Comparison of ENCODE assay signal across 17 cellular contexts in the genomic region with DNA sequence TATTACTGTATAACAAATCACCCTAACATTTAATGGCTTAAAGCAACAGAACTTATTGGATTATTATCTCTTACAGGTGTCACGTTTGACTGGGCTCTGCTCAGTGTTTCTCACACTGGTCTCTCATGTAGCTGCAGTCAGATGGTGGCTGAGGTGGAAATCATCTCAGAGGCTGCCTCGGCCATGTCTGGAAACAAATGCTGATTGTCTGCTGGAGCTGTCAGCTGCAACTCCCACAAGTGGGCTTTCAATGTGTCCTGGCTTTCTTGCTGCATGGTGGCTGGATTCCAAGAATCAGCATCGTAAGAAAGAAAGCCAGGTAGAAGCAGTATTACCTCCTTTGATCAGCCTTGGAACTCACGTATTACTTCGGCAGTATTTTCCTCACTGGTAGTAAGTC.
DNase-seq lines count a peak whose midpoint lies in the region; FAIRE-seq and TF ChIP-seq lines count a peak whose summit lies in the region.
"Had no signal": no experiment of that assay in that cellular context is flagged by ENCODE, and none has a peak within 500 bp of the region (broad histone marks: within the 10 kb centered on the region; RNA-seq: fewer than 3 reads in every experiment).

No MANE protein-coding gene starts in this region.

- H3K36me3 ChIP-seq in H1 (ENCODE audit: control insufficient read depth in 2 of 4, insufficient read depth in 4 of 4, low read length in 3 of 4): no peaks in the 10 kb centered on the region
- H3K36me3 ChIP-seq: HAP-1 had no signal

- WGBS in H1 (ENCODE audit: extremely low coverage in 1 of 2, insufficient coverage in 1 of 2, insufficient read length in 1 of 2, insufficient replicate concordance in 2 of 2, low coverage in 1 of 2, low lambda C conversion rate in 2 of 2, missing lambda C conversion rate in 1 of 2), 2 experiments: 84% methylated on average over 5 of the region's 5 CpGs; no CpG with 5 or more reads in 1 of the 2 experiments

- no peak overlapping the region for H3K23ac ChIP-seq in H1 (ENCODE audit: insufficient read length)

- H3K79me2 ChIP-seq in H1 (ENCODE audit: control insufficient read depth in 1 of 2, insufficient read depth in 2 of 2, low read length in 2 of 2): no peaks in the 10 kb centered on the region

- H3K14ac ChIP-seq in H1 (ENCODE audit: insufficient read length): no peak overlapping the region

- no peak overlapping the region for H3K56ac ChIP-seq in H1 (replicated peaks; ENCODE audit: insufficient read length, low read depth, low read length)

- DNase-seq in H1 (ENCODE audit: low read depth in 1 of 2, low spot score in 2 of 2) (no peak), medulla oblongata (ENCODE audit: extremely low spot score) (peak; percentile 32), substantia nigra (lab: John Stamatoyannopoulos, UW) (peak in 28 of 49 donors; percentile 0 to 26 (median 4)), SK-N-DZ (ENCODE audit: low spot score) (no peak), kidney tubule cell (ENCODE audit: low spot score) (no peak), NCI-H2107 treated with DMSO at 0.1 percent for 48 hours (lab: John Stamatoyannopoulos, UW; ENCODE audit: unreplicated experiment) (no peak), islet precursor cell (no peak)
- DNase-seq: ACHN; CD4-positive, alpha-beta T cell; DMS153; DMS79; GDM1 had no signal

- no peak overlapping the region for H2BK120ac ChIP-seq in H1 (replicated peaks; ENCODE audit: low read depth, low read length)

- no peaks in the 10 kb centered on the region for H3K23me2 ChIP-seq in H1 (ENCODE audit: low read depth, low read length)

- no peak overlapping the region for H3K4me2 ChIP-seq in H1 (ENCODE audit: insufficient read depth in 1 of 2, low read depth in 2 of 2, low read length in 2 of 2)

- no peak for TF ChIP-seq CTCF in H1 (IDR thresholded peaks at IDR 0.05; ENCODE audit: control extremely low read depth in 1 of 3, insufficient read depth in 1 of 3, low read depth in 1 of 3, low read length in 3 of 3)

- no peak overlapping the region for H2AK5ac ChIP-seq in H1 (ENCODE audit: low read depth, low read length)

- H3K27ac ChIP-seq in H1 (ENCODE audit: low read depth, low read length): no peak overlapping the region
- H3K27ac ChIP-seq in substantia nigra (ENCODE audit: low read depth, low read length, poor library complexity, severe bottlenecking): no peak overlapping the region
- H3K27ac ChIP-seq: C4-2B had no signal

- no peak overlapping the region for H2BK15ac ChIP-seq in H1 (ENCODE audit: low read length)

- CTCF ChIA-PET in H1 (lab: Charles Lee; ENCODE audit: partially characterized antibody): no interaction called here

- peak; percentile 32 for FAIRE-seq in H1 (lab: Jason Lieb, UNC)
- FAIRE-seq: A204.1, GM12892, GM18507 had no signal

- H3K27me3 ChIP-seq in H1 (replicated peaks in 1 of 4; ENCODE audit: control insufficient read depth in 3 of 4, extremely low read depth in 1 of 4, insufficient read depth in 3 of 4, low read length in 3 of 4): no peaks in the 10 kb centered on the region

- no peak overlapping the region for H4K8ac ChIP-seq in H1 (ENCODE audit: extremely low read depth, insufficient read depth, low read length)

- no peaks in the 10 kb centered on the region for H4K20me1 ChIP-seq in H1 (replicated peaks in 1 of 2; ENCODE audit: control insufficient read depth in 1 of 2, insufficient read depth in 2 of 2, low read length in 2 of 2)

- H3K4me3 ChIP-seq in H1 (ENCODE audit: extremely low read depth in 1 of 4, insufficient read depth in 2 of 4, low read depth in 3 of 4, low read length in 4 of 4): no peak overlapping the region
- H3K4me3 ChIP-seq: HAP-1 had no signal

- TF ChIP-seq POLR2A in H1 (IDR thresholded peaks at IDR 0.05; ENCODE audit: control extremely low read depth in 1 of 2, low read depth in 2 of 2, low read length in 2 of 2): no peak

- POLR2A ChIA-PET in H1 (lab: Charles Lee; ENCODE audit: partially characterized antibody): no interaction called here

- H2BK20ac ChIP-seq in H1 (ENCODE audit: low read length): no peak overlapping the region

- H3K18ac ChIP-seq in H1 (ENCODE audit: extremely low read depth, low read length): no peak overlapping the region

- H4K91ac ChIP-seq in H1 (replicated peaks; ENCODE audit: insufficient read length, low read length): no peak overlapping the region

- H3K9me3 ChIP-seq in H1 (ENCODE audit: insufficient read depth in 2 of 2, low read depth in 1 of 2, low read length in 1 of 2): no peaks in the 10 kb centered on the region
- H3K9me3 ChIP-seq: HAP-1 had no signal

- no peak overlapping the region for H2BK5ac ChIP-seq in H1 (ENCODE audit: low read depth, low read length)

- no peak for TF ChIP-seq RAD21 in H1 (IDR thresholded peaks at IDR 0.05 in 1 of 2, conservative IDR thresholded peaks at IDR 0.05 in 1 of 2; ENCODE audit: low read depth in 2 of 2, low read length in 2 of 2)

- no peaks in the 10 kb centered on the region for H3K4me1 ChIP-seq in H1 (replicated peaks in 1 of 4; ENCODE audit: control insufficient read depth in 3 of 4, insufficient read depth in 4 of 4, low read length in 3 of 4)
- H3K4me1 ChIP-seq: HAP-1 had no signal

- H3K9ac ChIP-seq in H1 (replicated peaks in 1 of 4; ENCODE audit: extremely low read depth in 1 of 4, low read depth in 3 of 4, low read length in 3 of 4): no peak overlapping the region

- no peak overlapping the region for H4K5ac ChIP-seq in H1 (ENCODE audit: insufficient read length, low read depth, low read length)

- TF ChIP-seq EP300 in H1 (IDR thresholded peaks at IDR 0.05; ENCODE audit: borderline replicate concordance in 1 of 2, low read depth in 2 of 2, low read length in 2 of 2): no peak

- H3K79me1 ChIP-seq in H1 (ENCODE audit: low read depth, low read length): no peaks in the 10 kb centered on the region

- no peak overlapping the region for H2AFZ ChIP-seq in H1 (ENCODE audit: low read length)

- H3K4ac ChIP-seq in H1 (replicated peaks; ENCODE audit: insufficient read length, low read depth, low read length): no peak overlapping the region

- no peak overlapping the region for H2BK12ac ChIP-seq in H1 (ENCODE audit: low read depth, low read length)

TF ChIP-seq in H1, 55 proteins besides CTCF, POLR2A, EP300 and RAD21:
- TF ChIP-seq, protein P1, sequence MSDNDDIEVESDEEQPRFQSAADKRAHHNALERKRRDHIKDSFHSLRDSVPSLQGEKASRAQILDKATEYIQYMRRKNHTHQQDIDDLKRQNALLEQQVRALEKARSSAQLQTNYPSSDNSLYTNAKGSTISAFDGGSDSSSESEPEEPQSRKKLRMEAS (IDR thresholded peaks at IDR 0.05): no peak
- no peak for TF ChIP-seq EZH2 (IDR thresholded peaks at IDR 0.05; ENCODE audit: low read depth, low read length, severe bottlenecking)
- TF ChIP-seq, protein P2, sequence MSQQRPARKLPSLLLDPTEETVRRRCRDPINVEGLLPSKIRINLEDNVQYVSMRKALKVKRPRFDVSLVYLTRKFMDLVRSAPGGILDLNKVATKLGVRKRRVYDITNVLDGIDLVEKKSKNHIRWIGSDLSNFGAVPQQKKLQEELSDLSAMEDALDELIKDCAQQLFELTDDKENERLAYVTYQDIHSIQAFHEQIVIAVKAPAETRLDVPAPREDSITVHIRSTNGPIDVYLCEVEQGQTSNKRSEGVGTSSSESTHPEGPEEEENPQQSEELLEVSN (IDR thresholded peaks at IDR 0.05): no peak
- no peak for TF ChIP-seq EGR1 (IDR thresholded peaks at IDR 0.05; ENCODE audit: borderline replicate concordance, low read depth, low read length)
- no peak for TF ChIP-seq SAP30 (IDR thresholded peaks at IDR 0.05; ENCODE audit: insufficient read depth, insufficient replicate concordance, low read length)
- no peak for TF ChIP-seq KDM4A (IDR thresholded peaks at IDR 0.05; ENCODE audit: low read depth, low read length, severe bottlenecking)
- no peak for TF ChIP-seq TAF1 (IDR thresholded peaks at IDR 0.05; ENCODE audit: low read depth, low read length)
- no peak for TF ChIP-seq SRF (IDR thresholded peaks at IDR 0.05; ENCODE audit: low read depth, low read length)
- no peak for TF ChIP-seq SIN3A (conservative IDR thresholded peaks at IDR 0.05 in 1 of 2, IDR thresholded peaks at IDR 0.05 in 1 of 2; ENCODE audit: low read depth in 1 of 2, low read length in 2 of 2)
- TF ChIP-seq, protein P3, sequence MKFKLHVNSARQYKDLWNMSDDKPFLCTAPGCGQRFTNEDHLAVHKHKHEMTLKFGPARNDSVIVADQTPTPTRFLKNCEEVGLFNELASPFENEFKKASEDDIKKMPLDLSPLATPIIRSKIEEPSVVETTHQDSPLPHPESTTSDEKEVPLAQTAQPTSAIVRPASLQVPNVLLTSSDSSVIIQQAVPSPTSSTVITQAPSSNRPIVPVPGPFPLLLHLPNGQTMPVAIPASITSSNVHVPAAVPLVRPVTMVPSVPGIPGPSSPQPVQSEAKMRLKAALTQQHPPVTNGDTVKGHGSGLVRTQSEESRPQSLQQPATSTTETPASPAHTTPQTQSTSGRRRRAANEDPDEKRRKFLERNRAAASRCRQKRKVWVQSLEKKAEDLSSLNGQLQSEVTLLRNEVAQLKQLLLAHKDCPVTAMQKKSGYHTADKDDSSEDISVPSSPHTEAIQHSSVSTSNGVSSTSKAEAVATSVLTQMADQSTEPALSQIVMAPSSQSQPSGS (IDR thresholded peaks at IDR 0.05; ENCODE audit: low read length): no peak
- no peak for TF ChIP-seq NANOG (IDR thresholded peaks at IDR 0.05; ENCODE audit: insufficient read depth, low read depth, low read length, poor library complexity, severe bottlenecking)

Comparison
In these comparisons a context has a peak if more than half of its experiments do, and no peak if none do; other contexts are left out.
1. DNase-seq: peak in medulla oblongata (single experiment) and substantia nigra (28 of 49); none in H1 (0 of 2), SK-N-DZ (single experiment), kidney tubule cell (single experiment), NCI-H2107 treated with DMSO at 0.1 percent for 48 hours (single experiment) and islet precursor cell (single experiment).